Comparison of ENCODE assay signal across 8 cellular contexts in genomic region chr2:20429528-20429927, GRCh38. TPM values are rescaled to one million over a fixed set of nuclear protein-coding genes. Genes with fewer than 3 reads are reported as not detected.
A peak's percentile ranks its signal among the peaks of the same experiment; 100 is the strongest.
DNase-seq lines count a peak whose midpoint lies in the region; ATAC-seq, FAIRE-seq and TF ChIP-seq lines count a peak whose summit lies in the region.

No MANE protein-coding gene starts in this region.

- no peaks in the 10 kb centered on the region for H3K27me3 ChIP-seq in KMS-11 (ENCODE audit: insufficient read depth, low read depth)

- FAIRE-seq in GM12892 (lab: Jason Lieb, UNC), result peak; percentile 81

- TF ChIP-seq POLR2A in GM12892 (IDR thresholded peaks at IDR 0.05; ENCODE audit: low read depth, low read length), result no peak

- H3K9me3 Mint-ChIP-seq in activated naive CD8-positive, alpha-beta T cell treated with anti-CD3 and anti-CD28 coated beads for 36 hours, result no peaks in the 10 kb centered on the region
- no peaks in the 10 kb centered on the region for H3K9me3 Mint-ChIP-seq in activated T-helper 1 cell treated with anti-CD3 and anti-CD28 coated beads, Interleukin-12 subunit alpha, Interleukin-12 subunit beta, Interleukin-2, Interleukin-4 antibody, amounts not matched to agents 30 ng/mL and 10 ng/mL and 1 ng/mL, durations not matched to agents 14 hours and 24 hours and 36 hours

- peaks cover 64% of the 10 kb centered on the region for H3K4me1 ChIP-seq in KMS-11 (ENCODE audit: low read depth, poor library complexity, severe bottlenecking)

- H2AFZ ChIP-seq in KMS-11 (ENCODE audit: low read depth), result peak overlapping the region; percentile 43

- H3K9ac ChIP-seq in KMS-11, result peak overlapping the region; percentile 8; the same call in 1 of the 2 replicates

- no peaks in the 10 kb centered on the region for H3K36me3 ChIP-seq in KMS-11 (ENCODE audit: insufficient read depth)

- H3K4me3 ChIP-seq in KMS-11 (IDR thresholded peaks at IDR 0.05; ENCODE audit: insufficient read depth, low read depth, low read length), result peak overlapping the region; percentile 64

- no peaks in the 10 kb centered on the region for H3K36me3 Mint-ChIP-seq in activated naive CD8-positive, alpha-beta T cell treated with anti-CD3 and anti-CD28 coated beads for 36 hours
- H3K36me3 Mint-ChIP-seq in activated T-helper 1 cell treated with anti-CD3 and anti-CD28 coated beads, Interleukin-12 subunit alpha, Interleukin-12 subunit beta, Interleukin-2, Interleukin-4 antibody, amounts not matched to agents 30 ng/mL and 10 ng/mL and 1 ng/mL, durations not matched to agents 14 hours and 24 hours and 36 hours (ENCODE audit: low read depth), result no peaks in the 10 kb centered on the region

- no peak overlapping the region for H3K27ac Mint-ChIP-seq in activated naive CD8-positive, alpha-beta T cell treated with anti-CD3 and anti-CD28 coated beads for 36 hours
- H3K27ac Mint-ChIP-seq in activated T-helper 1 cell treated with anti-CD3 and anti-CD28 coated beads, Interleukin-12 subunit alpha, Interleukin-12 subunit beta, Interleukin-2, Interleukin-4 antibody, amounts not matched to agents 30 ng/mL and 10 ng/mL and 1 ng/mL, durations not matched to agents 14 hours and 24 hours and 36 hours, result no peak overlapping the region

- peaks cover 4% of the 10 kb centered on the region for H3K27me3 Mint-ChIP-seq in activated naive CD8-positive, alpha-beta T cell treated with anti-CD3 and anti-CD28 coated beads for 36 hours
- no peaks in the 10 kb centered on the region for H3K27me3 Mint-ChIP-seq in activated T-helper 1 cell treated with anti-CD3 and anti-CD28 coated beads, Interleukin-12 subunit alpha, Interleukin-12 subunit beta, Interleukin-2, Interleukin-4 antibody, amounts not matched to agents 30 ng/mL and 10 ng/mL and 1 ng/mL, durations not matched to agents 14 hours and 24 hours and 36 hours (ENCODE audit: insufficient read depth)

- H3K4me1 Mint-ChIP-seq in activated naive CD8-positive, alpha-beta T cell treated with anti-CD3 and anti-CD28 coated beads for 36 hours, result peaks cover 21% of the 10 kb centered on the region
- H3K4me1 Mint-ChIP-seq in activated T-helper 1 cell treated with anti-CD3 and anti-CD28 coated beads, Interleukin-12 subunit alpha, Interleukin-12 subunit beta, Interleukin-2, Interleukin-4 antibody, amounts not matched to agents 30 ng/mL and 10 ng/mL and 1 ng/mL, durations not matched to agents 14 hours and 24 hours and 36 hours (ENCODE audit: low read depth), result peaks cover 46% of the 10 kb centered on the region

- DNase-seq in GM12892 (ENCODE audit: insufficient read length) (no peak), left colon (no peak), AML-193 (lab: John Stamatoyannopoulos, UW) (no peak), T1000 (lab: John Stamatoyannopoulos, UW) (no peak)
- no peak for DNase-seq in activated naive CD8-positive, alpha-beta T cell treated with anti-CD3 and anti-CD28 coated beads for 36 hours
- DNase-seq in activated T-helper 1 cell treated with anti-CD3 and anti-CD28 coated beads, Interleukin-12 subunit alpha, Interleukin-12 subunit beta, Interleukin-2, Interleukin-4 antibody, amounts not matched to agents 30 ng/mL and 10 ng/mL and 1 ng/mL, durations not matched to agents 14 hours and 24 hours and 36 hours (ENCODE audit: low spot score), result no peak

- ATAC-seq in GM21529 (IDR thresholded peaks at IDR 0.05; ENCODE audit: unreplicated experiment) (peak; percentile 72), left colon (peak; percentile 96)

- H3K4me2 ChIP-seq in KMS-11, result peak overlapping the region; percentile 94

- H3K27ac ChIP-seq in KMS-11, result peak overlapping the region; percentile 53

- intact Hi-C loops in left colon (cut with DNase I, micrococcal nuclease), result no loop called here
- intact Hi-C loops in activated T-helper 1 cell treated with anti-CD3 and anti-CD28 coated beads, Interleukin-12 subunit alpha, Interleukin-12 subunit beta, Interleukin-2, Interleukin-4 antibody, amounts not matched to agents 30 ng/mL and 10 ng/mL and 1 ng/mL, durations not matched to agents 14 hours and 24 hours and 36 hours (cut with micrococcal nuclease), result no loop called here

- H3K79me2 ChIP-seq in KMS-11 (ENCODE audit: insufficient read depth, low read depth), result no peaks in the 10 kb centered on the region

- H4K20me1 ChIP-seq in KMS-11 (ENCODE audit: insufficient read depth), result no peaks in the 10 kb centered on the region

- no peak overlapping the region for H3K4me3 Mint-ChIP-seq in activated naive CD8-positive, alpha-beta T cell treated with anti-CD3 and anti-CD28 coated beads for 36 hours
- H3K4me3 Mint-ChIP-seq in activated T-helper 1 cell treated with anti-CD3 and anti-CD28 coated beads, Interleukin-12 subunit alpha, Interleukin-12 subunit beta, Interleukin-2, Interleukin-4 antibody, amounts not matched to agents 30 ng/mL and 10 ng/mL and 1 ng/mL, durations not matched to agents 14 hours and 24 hours and 36 hours, result no peak overlapping the region

- TF ChIP-seq CTCF in KMS-11 (conservative IDR thresholded peaks at IDR 0.05; ENCODE audit: low read depth, low read length), result no peak

RNA-seq across cellular contexts. Expression of gene RHOB, which starts 17.3 kb away (rescaled TPM):
- polyA plus RNA-seq in GM12892 (2012; ENCODE audit: missing spikeins), result 9.5 TPM
- 100 to 1,000 TPM; 141 to 332 TPM for total RNA-seq in left colon
- 10 to 100 TPM; 13.4 to 13.7 TPM for total RNA-seq in activated naive CD8-positive, alpha-beta T cell treated with anti-CD3 and anti-CD28 coated beads for 36 hours
- total RNA-seq in activated T-helper 1 cell treated with anti-CD3 and anti-CD28 coated beads, Interleukin-12 subunit alpha, Interleukin-12 subunit beta, Interleukin-2, Interleukin-4 antibody, amounts not matched to agents 30 ng/mL and 10 ng/mL and 1 ng/mL, durations not matched to agents 14 hours and 24 hours and 36 hours, result 27.6 and 29.6 TPM in 2 replicates
